ENCODE assay signal across 1 cellular context in the genomic region with DNA sequence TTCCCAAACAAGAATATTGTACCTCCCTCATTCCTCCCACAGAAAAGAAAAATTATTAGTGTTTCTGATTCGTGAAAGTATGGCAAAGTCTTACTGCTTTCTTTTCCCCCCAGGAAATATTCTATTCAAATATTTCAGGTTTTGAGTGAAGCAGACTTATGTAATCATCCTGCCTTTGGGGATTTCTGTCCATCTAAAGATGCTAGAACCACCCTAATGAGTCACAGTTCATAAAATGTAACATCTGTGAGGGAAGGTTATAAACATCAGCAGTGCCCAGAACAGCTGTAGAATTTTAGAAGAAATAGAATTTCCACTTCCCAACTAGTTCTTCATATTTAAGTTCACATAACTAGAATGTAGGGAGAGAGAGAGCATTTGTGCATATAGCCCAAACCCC.
TF ChIP-seq lines count a peak whose summit lies in the region.

No MANE protein-coding gene starts in this region.

TF ChIP-seq in A549, 52 proteins besides CTCF, POLR2A, EP300 and RAD21 (continued from another document):
- TF ChIP-seq, protein P1, sequence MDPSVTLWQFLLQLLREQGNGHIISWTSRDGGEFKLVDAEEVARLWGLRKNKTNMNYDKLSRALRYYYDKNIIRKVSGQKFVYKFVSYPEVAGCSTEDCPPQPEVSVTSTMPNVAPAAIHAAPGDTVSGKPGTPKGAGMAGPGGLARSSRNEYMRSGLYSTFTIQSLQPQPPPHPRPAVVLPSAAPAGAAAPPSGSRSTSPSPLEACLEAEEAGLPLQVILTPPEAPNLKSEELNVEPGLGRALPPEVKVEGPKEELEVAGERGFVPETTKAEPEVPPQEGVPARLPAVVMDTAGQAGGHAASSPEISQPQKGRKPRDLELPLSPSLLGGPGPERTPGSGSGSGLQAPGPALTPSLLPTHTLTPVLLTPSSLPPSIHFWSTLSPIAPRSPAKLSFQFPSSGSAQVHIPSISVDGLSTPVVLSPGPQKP (IDR thresholded peaks at IDR 0.05; ENCODE audit: low read depth, low read length) = no peak
- no peak for TF ChIP-seq CEBPB (IDR thresholded peaks at IDR 0.05)
- no peak for TF ChIP-seq HOXB5 (CRISPR knock-in tag; IDR thresholded peaks at IDR 0.05)
- no peak for TF ChIP-seq RFX5 (IDR thresholded peaks at IDR 0.05)
- TF ChIP-seq, protein P2, sequence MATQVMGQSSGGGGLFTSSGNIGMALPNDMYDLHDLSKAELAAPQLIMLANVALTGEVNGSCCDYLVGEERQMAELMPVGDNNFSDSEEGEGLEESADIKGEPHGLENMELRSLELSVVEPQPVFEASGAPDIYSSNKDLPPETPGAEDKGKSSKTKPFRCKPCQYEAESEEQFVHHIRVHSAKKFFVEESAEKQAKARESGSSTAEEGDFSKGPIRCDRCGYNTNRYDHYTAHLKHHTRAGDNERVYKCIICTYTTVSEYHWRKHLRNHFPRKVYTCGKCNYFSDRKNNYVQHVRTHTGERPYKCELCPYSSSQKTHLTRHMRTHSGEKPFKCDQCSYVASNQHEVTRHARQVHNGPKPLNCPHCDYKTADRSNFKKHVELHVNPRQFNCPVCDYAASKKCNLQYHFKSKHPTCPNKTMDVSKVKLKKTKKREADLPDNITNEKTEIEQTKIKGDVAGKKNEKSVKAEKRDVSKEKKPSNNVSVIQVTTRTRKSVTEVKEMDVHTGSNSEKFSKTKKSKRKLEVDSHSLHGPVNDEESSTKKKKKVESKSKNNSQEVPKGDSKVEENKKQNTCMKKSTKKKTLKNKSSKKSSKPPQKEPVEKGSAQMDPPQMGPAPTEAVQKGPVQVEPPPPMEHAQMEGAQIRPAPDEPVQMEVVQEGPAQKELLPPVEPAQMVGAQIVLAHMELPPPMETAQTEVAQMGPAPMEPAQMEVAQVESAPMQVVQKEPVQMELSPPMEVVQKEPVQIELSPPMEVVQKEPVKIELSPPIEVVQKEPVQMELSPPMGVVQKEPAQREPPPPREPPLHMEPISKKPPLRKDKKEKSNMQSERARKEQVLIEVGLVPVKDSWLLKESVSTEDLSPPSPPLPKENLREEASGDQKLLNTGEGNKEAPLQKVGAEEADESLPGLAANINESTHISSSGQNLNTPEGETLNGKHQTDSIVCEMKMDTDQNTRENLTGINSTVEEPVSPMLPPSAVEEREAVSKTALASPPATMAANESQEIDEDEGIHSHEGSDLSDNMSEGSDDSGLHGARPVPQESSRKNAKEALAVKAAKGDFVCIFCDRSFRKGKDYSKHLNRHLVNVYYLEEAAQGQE (IDR thresholded peaks at IDR 0.05) = no peak
- TF ChIP-seq HDAC2 (IDR thresholded peaks at IDR 0.05) = no peak
- no peak for TF ChIP-seq SMC3 (IDR thresholded peaks at IDR 0.05)
- no peak for TF ChIP-seq SREBF2 (IDR thresholded peaks at IDR 0.05)
- no peak for TF ChIP-seq CHD2 (IDR thresholded peaks at IDR 0.05; ENCODE audit: low read length, partially characterized antibody)
TF ChIP-seq in A549: peak in this region for 0.
